2 cellular contexts compared by ENCODE assay signal in the genomic region with DNA sequence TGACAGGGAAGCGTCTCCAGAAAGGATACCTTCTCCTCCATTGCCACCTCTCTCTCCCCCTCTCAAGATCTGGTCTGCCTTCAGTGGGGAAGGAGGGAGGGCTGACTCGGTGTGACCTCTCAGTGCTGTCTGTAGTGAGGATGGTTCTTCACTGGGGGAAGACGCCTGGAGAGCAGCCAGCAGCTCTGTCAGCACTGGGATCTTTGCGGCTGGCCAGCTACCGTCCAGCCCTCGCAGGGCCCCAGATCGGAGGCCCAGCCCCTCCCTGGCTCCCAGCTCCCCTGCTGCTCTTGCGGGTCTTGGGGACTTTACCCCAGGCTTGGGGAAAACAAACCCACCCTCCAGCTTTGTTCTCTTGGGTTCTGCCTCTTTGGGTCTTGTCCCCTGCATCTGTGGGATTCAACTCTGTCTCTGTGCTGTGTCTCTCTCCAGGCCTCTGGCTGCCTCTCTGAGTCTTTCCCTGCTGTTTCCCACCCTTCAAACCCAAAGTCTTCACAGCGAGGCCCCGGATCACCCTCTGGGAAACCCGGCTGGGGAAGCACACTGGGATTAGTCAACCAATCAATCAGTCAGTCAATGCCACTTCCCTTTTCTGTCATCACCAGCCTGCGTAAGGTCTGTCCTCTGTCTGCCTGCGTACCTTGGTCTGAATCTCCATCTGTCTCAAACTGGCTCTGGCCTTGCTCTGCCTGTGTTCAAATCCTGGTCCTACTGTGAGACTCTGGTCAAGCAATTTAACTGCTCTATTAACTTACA.
TF ChIP-seq lines count a peak whose summit lies in the region.

No MANE protein-coding gene starts in this region.

TF ChIP-seq in SK-N-SH treated with all-trans-retinoic acid at 6 μM for 48 hours, 23 proteins besides CTCF, POLR2A, EP300 and RAD21 (continued from another document):
- TF ChIP-seq, protein P1, sequence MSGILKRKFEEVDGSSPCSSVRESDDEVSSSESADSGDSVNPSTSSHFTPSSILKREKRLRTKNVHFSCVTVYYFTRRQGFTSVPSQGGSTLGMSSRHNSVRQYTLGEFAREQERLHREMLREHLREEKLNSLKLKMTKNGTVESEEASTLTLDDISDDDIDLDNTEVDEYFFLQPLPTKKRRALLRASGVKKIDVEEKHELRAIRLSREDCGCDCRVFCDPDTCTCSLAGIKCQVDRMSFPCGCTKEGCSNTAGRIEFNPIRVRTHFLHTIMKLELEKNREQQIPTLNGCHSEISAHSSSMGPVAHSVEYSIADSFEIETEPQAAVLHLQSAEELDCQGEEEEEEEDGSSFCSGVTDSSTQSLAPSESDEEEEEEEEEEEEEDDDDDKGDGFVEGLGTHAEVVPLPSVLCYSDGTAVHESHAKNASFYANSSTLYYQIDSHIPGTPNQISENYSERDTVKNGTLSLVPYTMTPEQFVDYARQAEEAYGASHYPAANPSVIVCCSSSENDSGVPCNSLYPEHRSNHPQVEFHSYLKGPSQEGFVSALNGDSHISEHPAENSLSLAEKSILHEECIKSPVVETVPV (CRISPR knock-in tag; IDR thresholded peaks at IDR 0.05): no peak
- no peak for TF ChIP-seq OSR1 (CRISPR knock-in tag; IDR thresholded peaks at IDR 0.05)
- TF ChIP-seq TCF4 (CRISPR knock-in tag; IDR thresholded peaks at IDR 0.05; ENCODE audit: borderline replicate concordance): no peak
- no peak for TF ChIP-seq ZFP3 (CRISPR knock-in tag; IDR thresholded peaks at IDR 0.05)
- no peak for TF ChIP-seq ZC3H10 (CRISPR knock-in tag; IDR thresholded peaks at IDR 0.05)
- TF ChIP-seq ZFP30 (CRISPR knock-in tag; IDR thresholded peaks at IDR 0.05): no peak
- no peak for TF ChIP-seq GLIS3 (CRISPR knock-in tag; IDR thresholded peaks at IDR 0.05)
- no peak for TF ChIP-seq PPARA (CRISPR knock-in tag; IDR thresholded peaks at IDR 0.05; ENCODE audit: borderline replicate concordance)

TF ChIP-seq in SK-N-SH, 30 proteins besides CTCF, POLR2A, EP300 and RAD21 (continued from another document):
- TF ChIP-seq, protein P2, sequence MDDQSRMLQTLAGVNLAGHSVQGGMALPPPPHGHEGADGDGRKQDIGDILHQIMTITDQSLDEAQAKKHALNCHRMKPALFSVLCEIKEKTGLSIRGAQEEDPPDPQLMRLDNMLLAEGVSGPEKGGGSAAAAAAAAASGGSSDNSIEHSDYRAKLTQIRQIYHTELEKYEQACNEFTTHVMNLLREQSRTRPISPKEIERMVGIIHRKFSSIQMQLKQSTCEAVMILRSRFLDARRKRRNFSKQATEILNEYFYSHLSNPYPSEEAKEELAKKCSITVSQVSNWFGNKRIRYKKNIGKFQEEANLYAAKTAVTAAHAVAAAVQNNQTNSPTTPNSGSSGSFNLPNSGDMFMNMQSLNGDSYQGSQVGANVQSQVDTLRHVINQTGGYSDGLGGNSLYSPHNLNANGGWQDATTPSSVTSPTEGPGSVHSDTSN (IDR thresholded peaks at IDR 0.05): no peak
